In the genomic region with DNA sequence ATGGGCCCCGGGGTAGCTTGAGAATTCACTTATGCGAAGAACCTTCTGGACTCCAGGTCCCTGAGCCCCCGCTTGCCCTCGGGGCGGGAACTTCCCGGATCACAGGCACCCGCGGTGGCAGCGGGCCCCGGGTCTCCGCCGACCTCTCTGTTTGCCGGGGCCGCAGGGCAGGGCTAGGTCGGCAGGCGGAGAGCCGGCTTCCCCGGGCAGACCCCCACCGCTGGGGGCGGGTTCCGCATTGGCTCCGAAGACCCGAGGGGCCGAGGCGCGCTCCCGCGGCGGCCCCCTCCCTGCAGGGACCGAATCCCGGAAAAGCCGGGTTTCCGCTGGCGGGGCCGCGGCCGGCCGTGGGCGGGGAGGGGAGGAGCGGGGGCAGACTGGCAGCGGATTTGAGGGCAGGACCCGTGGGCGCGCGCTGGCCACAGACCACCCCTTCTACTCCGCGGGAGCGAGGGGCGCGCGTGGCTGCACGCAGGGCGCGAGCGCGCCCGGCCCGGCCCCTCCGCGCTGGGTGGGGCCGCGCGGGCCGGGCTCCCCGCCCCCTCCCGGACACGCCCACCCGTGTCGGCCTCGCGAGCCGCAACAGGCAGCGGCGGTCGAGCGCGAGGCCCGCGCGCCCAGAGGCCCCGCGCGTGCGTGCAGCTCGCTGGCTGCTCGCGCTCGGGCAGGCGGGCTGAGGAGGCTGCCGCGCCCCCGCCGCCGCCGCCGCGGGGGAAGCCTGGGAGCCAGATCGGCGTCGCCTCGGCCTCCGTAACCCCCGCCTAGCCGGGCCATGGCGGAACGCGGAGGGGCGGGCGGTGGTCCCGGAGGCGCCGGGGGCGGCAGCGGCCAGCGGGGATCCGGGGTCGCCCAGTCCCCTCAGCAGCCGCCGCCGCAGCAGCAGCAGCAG, we compare ENCODE assay signal across 8 cellular contexts. TPM values are rescaled to one million over a fixed set of nuclear protein-coding genes. Genes with fewer than 3 reads are reported as not detected.
DNase-seq lines count a peak whose midpoint lies in the region; ATAC-seq, FAIRE-seq and TF ChIP-seq lines count a peak whose summit lies in the region.

TSS of gene PACS1 (plus strand) at position 558 of the 889 bp plus-strand sequence. CDS start at position 773, 215 bp downstream.

- dilution Hi-C loops in keratinocyte (cut with MboI; ENCODE audit: extremely low pct_ligation_motif_present, low sequenced_read_pairs): no loop called here

- peak within 1 kb of the TSS; percentile 77 to 90 for H3K4me3 ChIP-seq in DND-41 (ENCODE audit: low read depth in 1 of 2, low read length in 2 of 2)
- H3K4me3 ChIP-seq in GM23248: peak within 1 kb of the TSS; percentile 90
- H3K4me3 ChIP-seq in keratinocyte (ENCODE audit: control insufficient read depth in 2 of 3, extremely low read depth in 1 of 3, insufficient read depth in 2 of 3, low read depth in 1 of 3, low read length in 3 of 3): peak within 1 kb of the TSS; percentile 70 to 95 (median 84)

- DNase-seq in DND-41 (peak; percentile 84), GM23248 (peak; percentile 94), MV-4-11 (lab: John Stamatoyannopoulos, UW) (peak; percentile 33), cerebellar cortex (ENCODE audit: low spot score) (peak; percentile 40), keratinocyte (ENCODE audit: low read depth, low spot score) (no peak)
- peak; percentile 64 for DNase-seq in activated CD4-positive, alpha-beta T cell treated with anti-CD3 and anti-CD28 coated beads for 1 hour
- DNase-seq in stimulated activated CD4-positive, alpha-beta T cell treated with anti-CD3 and anti-CD28 coated beads, Interleukin-12 subunit alpha, Interleukin-12 subunit beta, amount 100 ng/mL, for 4 hours: peak; percentile 70

- FAIRE-seq in keratinocyte (lab: Jason Lieb, UNC): no peak

- peak; percentile 71 for ATAC-seq in DND-41 (ENCODE audit: insufficient read depth, low read depth)
- ATAC-seq in GM21367 (IDR thresholded peaks at IDR 0.05; ENCODE audit: unreplicated experiment): no peak

- peaks cover 61% of the 10 kb centered on the region for H3F3A ChIP-seq in GM23248 (ENCODE audit: insufficient read depth)

- peaks cover 27% of the 10 kb centered on the region for H3K4me1 ChIP-seq in DND-41 (ENCODE audit: insufficient read depth, low read length)
- H3K4me1 ChIP-seq in GM23248 (ENCODE audit: insufficient read depth): peaks cover 12% of the 10 kb centered on the region
- H3K4me1 ChIP-seq in keratinocyte (ENCODE audit: control insufficient read depth, extremely low read depth, insufficient read depth, low read length): peaks cover 19% of the 10 kb centered on the region

- WGBS in GM23248 (ENCODE audit: low coverage in 1 of 2, low lambda C conversion rate in 2 of 2, missing lambda C conversion rate in 2 of 2), 2 experiments: 1 to 3% methylated on average over 32 to 38 of the region's 120 CpGs

- no peaks in the 10 kb centered on the region for H3K9me1 ChIP-seq in keratinocyte (ENCODE audit: control insufficient read depth, extremely low read depth, insufficient read depth, low read length)

- H3K9me3 ChIP-seq in DND-41 (ENCODE audit: insufficient read depth, low read length, severe bottlenecking) (no peaks in the 10 kb centered on the region), GM23248 (ENCODE audit: low read depth) (no peaks in the 10 kb centered on the region), keratinocyte (ENCODE audit: control insufficient read depth, low read depth, low read length) (no peaks in the 10 kb centered on the region)

- in situ Hi-C loops in GM23248 (cut with MboI): no loop called here

- TF ChIP-seq CTCF in DND-41 (IDR thresholded peaks at IDR 0.05; ENCODE audit: borderline replicate concordance, extremely low read depth, low read length, poor library complexity, severe bottlenecking) (no peak), keratinocyte (optimal IDR thresholded peaks at IDR 0.05 in 1 of 3, IDR thresholded peaks at IDR 0.05 in 1 of 3, conservative IDR thresholded peaks at IDR 0.05 in 1 of 3; ENCODE audit: extremely low read depth in 1 of 3, insufficient read depth in 2 of 3, low read length in 3 of 3) (no peak)

- peaks cover 29% of the 10 kb centered on the region for H3K79me2 ChIP-seq in DND-41 (ENCODE audit: insufficient read depth, low read length)
- peaks cover 61% of the 10 kb centered on the region for H3K79me2 ChIP-seq in GM23248 (ENCODE audit: insufficient read depth)
- peaks cover 31% of the 10 kb centered on the region for H3K79me2 ChIP-seq in keratinocyte (ENCODE audit: control insufficient read depth, insufficient read depth, low read length)

- H3K27ac ChIP-seq in DND-41 (ENCODE audit: low read length): peak within 1 kb of the TSS; percentile 61
- H3K27ac ChIP-seq in GM23248: peak within 1 kb of the TSS; percentile 90
- H3K27ac ChIP-seq in keratinocyte (ENCODE audit: control insufficient read depth, insufficient read depth, low read length): peak within 1 kb of the TSS; percentile 66

- H3K9me2 ChIP-seq in GM23248 (ENCODE audit: insufficient read depth): no peaks in the 10 kb centered on the region

- H3K9ac ChIP-seq in DND-41 (ENCODE audit: low read depth, low read length): peak within 1 kb of the TSS; percentile 84
- peak within 1 kb of the TSS; percentile 87 for H3K9ac ChIP-seq in GM23248
- H3K9ac ChIP-seq in keratinocyte (ENCODE audit: control insufficient read depth, extremely low read depth, insufficient read depth, low read length): peak within 1 kb of the TSS; percentile 80

- H3K27me3 ChIP-seq in DND-41 (ENCODE audit: insufficient read depth, low read length, poor library complexity) (no peaks in the 10 kb centered on the region), GM23248 (replicated peaks; ENCODE audit: insufficient read depth) (no peaks in the 10 kb centered on the region), keratinocyte (ENCODE audit: control insufficient read depth, extremely low read depth, insufficient read depth, low read length) (no peaks in the 10 kb centered on the region)

- H3K4me2 ChIP-seq in DND-41 (ENCODE audit: insufficient read depth, low read length): peak within 1 kb of the TSS; percentile 89
- H3K4me2 ChIP-seq in GM23248 (ENCODE audit: unreplicated experiment): peak within 1 kb of the TSS; percentile 100
- H3K4me2 ChIP-seq in keratinocyte (ENCODE audit: control insufficient read depth, extremely low read depth, insufficient read depth, low read depth, low read length): peak within 1 kb of the TSS; percentile 97

- H2AFZ ChIP-seq in DND-41 (ENCODE audit: low read depth, low read length) (peak within 1 kb of the TSS; percentile 82), GM23248 (peak within 1 kb of the TSS; percentile 73), keratinocyte (ENCODE audit: control insufficient read depth, low read length) (peak within 1 kb of the TSS; percentile 56)

- H3K36me3 ChIP-seq in DND-41 (ENCODE audit: insufficient read depth, low read length): peaks cover 60% of the 10 kb centered on the region
- peaks cover 30% of the 10 kb centered on the region for H3K36me3 ChIP-seq in GM23248 (ENCODE audit: low read depth)
- H3K36me3 ChIP-seq in keratinocyte (ENCODE audit: control insufficient read depth in 2 of 2, extremely low read depth in 1 of 2, insufficient read depth in 2 of 2, low read length in 2 of 2): peaks cover 28 to 44% of the 10 kb centered on the region in 2 experiments

- H4K20me1 ChIP-seq in DND-41 (ENCODE audit: insufficient read depth, low read length) (peaks cover 17% of the 10 kb centered on the region; the same call in 1 of the 2 replicates), GM23248 (ENCODE audit: insufficient read depth) (0 out of 2 replicates have a peak, but pooled peaks cover 3% of the 10 kb centered on the region), keratinocyte (ENCODE audit: control insufficient read depth, extremely low read depth, insufficient read depth, low read length) (peaks cover 11% of the 10 kb centered on the region)

RNA-seq across cellular contexts. Expression of gene PACS1, which starts in this region (rescaled TPM):
- total RNA-seq in GM23248 (2014; rRNA removed; shearing (Covaris generic)): 44.6 and 48.9 TPM in 2 replicates
- polyA plus RNA-seq in GM23248 (2016; fragmentation: Nextera tagmentation; extraction: Ambion mirVana) (33.2 and 36.0 TPM in 2 replicates), keratinocyte (10.0 to 28.4 TPM (median 14.9 TPM) in 3 replicates)
- 16.8 TPM for polyA plus RNA-seq in keratinocyte (2011; ENCODE audit: low read depth)
- polyA plus RNA-seq in keratinocyte (2011; cell fraction: cytosol; rRNA removed): 29.3 and 37.5 TPM in 2 replicates
- 37.5 and 40.4 TPM in 2 replicates for polyA plus RNA-seq in keratinocyte (2011; cell fraction: nucleus; rRNA removed)
- polyA plus RNA-seq in keratinocyte (2012; ENCODE audit: low replicate concordance): 13.9 and 37.6 TPM in 2 replicates
- polyA minus RNA-seq in keratinocyte: 31.0 to 109 TPM (median 49.4 TPM) in 3 replicates
- polyA minus RNA-seq in keratinocyte (2011; cell fraction: cytosol; rRNA and poly(A)+ RNA removed): 54.3 TPM
- polyA minus RNA-seq in keratinocyte (2011; cell fraction: nucleus; rRNA and poly(A)+ RNA removed): 38.6 and 61.4 TPM in 2 replicates
